ENCODE assay signal across 8 cellular contexts in the genomic region with DNA sequence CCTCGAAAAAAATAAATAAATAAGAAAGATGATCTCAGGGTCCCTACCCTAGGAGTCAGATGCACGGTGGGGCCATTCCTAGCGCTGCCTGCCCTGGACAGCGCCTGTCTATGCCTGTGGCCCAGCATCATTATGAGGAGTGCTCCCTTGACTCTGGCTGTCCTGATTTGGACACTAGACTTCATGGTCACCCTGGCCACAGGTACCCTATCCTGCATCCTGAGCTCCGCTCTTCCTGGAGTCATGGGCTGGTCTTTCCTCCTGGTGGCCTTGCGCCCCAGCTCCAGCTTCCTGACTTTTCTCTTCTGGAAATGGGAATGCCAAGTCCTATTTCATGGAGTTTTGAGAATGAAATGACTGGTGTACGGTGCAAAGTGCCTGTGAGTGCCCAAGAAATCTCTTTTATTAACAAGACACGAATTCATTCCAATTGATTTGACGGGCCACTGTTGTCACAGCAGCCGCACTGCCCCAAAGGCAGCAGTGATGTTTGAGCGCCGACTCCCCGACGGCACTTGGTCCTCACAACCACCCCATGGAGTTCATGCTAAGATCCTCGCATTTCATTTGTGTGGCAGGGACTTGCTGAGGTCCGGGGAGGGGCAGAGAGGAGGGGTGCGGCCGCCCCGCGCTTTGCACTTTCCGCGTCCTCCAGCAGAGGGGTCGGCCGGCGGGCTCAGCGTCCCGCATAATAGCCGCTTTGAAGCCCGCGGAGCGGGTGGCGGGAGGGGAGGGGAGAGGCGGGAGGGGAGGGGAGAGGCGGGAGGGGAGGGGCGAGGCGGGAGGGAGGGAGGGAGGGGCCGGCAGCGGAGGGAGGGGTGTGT. TPM values are rescaled to one million over a fixed set of nuclear protein-coding genes. Genes with fewer than 3 reads are reported as not detected.
DNase-seq lines count a peak whose midpoint lies in the region; ATAC-seq and TF ChIP-seq lines count a peak whose summit lies in the region.

No MANE protein-coding gene starts in this region.

- H3K27me3 ChIP-seq in thymus (ENCODE audit: control insufficient read depth, insufficient read depth): peaks cover 12% of the 10 kb centered on the region

- no peaks in the 10 kb centered on the region for H3K4me1 ChIP-seq in thymus (ENCODE audit: control insufficient read depth, insufficient read depth, low read length)

- peak; percentile 69 for DNase-seq in activated effector memory CD4-positive, alpha-beta T cell treated with anti-CD3 and anti-CD28 coated beads, Interleukin-2, amount 50 U/mL, for 16 hours
- no peak for DNase-seq in activated effector memory CD4-positive, alpha-beta T cell treated with Interleukin-2 at 50 U/mL for 16 hours
- DNase-seq in ecto neural progenitor cell (ENCODE audit: low spot score) (peak; percentile 92), midbrain (lab: John Stamatoyannopoulos, UW) (peak; percentile 75), dedifferentiated amniotic fluid mesenchymal stem cell (ENCODE audit: extremely low spot score) (no peak)

- 18% methylated on average over 34 of the region's 38 CpGs for WGBS in thymus

- no peak overlapping the region for H3K27ac ChIP-seq in thymus (ENCODE audit: low read depth)

- ATAC-seq in SK-N-SH treated with all-trans-retinoic acid at 6 μM for 48 hours: peak; percentile 56
- ATAC-seq in GM19035 (IDR thresholded peaks at IDR 0.05; ENCODE audit: unreplicated experiment): no peak

- peak overlapping the region; percentile 52 for H3K4me3 ChIP-seq in thymus (ENCODE audit: low read length)

- no peaks in the 10 kb centered on the region for H3K36me3 ChIP-seq in thymus (ENCODE audit: control insufficient read depth, insufficient read depth)

- no peaks in the 10 kb centered on the region for H3K9me3 ChIP-seq in thymus (ENCODE audit: control insufficient read depth)

TF ChIP-seq in SK-N-SH treated with all-trans-retinoic acid at 6 μM for 48 hours, 23 proteins besides CTCF, POLR2A, EP300 and RAD21:
- no peak for TF ChIP-seq TCF4 (CRISPR knock-in tag; IDR thresholded peaks at IDR 0.05; ENCODE audit: borderline replicate concordance)

RNA-seq across cellular contexts. Expression of gene AIF1L, which starts 0.5 kb away (rescaled TPM):
- polyA plus RNA-seq in thymus: 4.4 TPM

RNA-seq across cellular contexts. Expression of gene NUP214, which starts 29.5 kb away (rescaled TPM):
- 35.0 TPM for polyA plus RNA-seq in thymus

Comparison
In these comparisons a context has a peak if more than half of its experiments do, and no peak if none do; other contexts are left out.
1. DNase-seq: peak in activated effector memory CD4-positive, alpha-beta T cell treated with anti-CD3 and anti-CD28 coated beads, Interleukin-2, amount 50 U/mL, for 16 hours (single experiment), ecto neural progenitor cell (single experiment) and midbrain (single experiment); none in activated effector memory CD4-positive, alpha-beta T cell treated with Interleukin-2 at 50 U/mL for 16 hours (single experiment) and dedifferentiated amniotic fluid mesenchymal stem cell (single experiment).